In genomic region chr3:127088511-127089430, GRCh38 we compare ENCODE assay signal across 10 cellular contexts.
"Had no signal": no experiment of that assay in that cellular context is flagged by ENCODE, and none has a peak within 500 bp of the region (broad histone marks: within the 10 kb centered on the region; RNA-seq: fewer than 3 reads in every experiment).

No MANE protein-coding gene starts in this region.

- H3K27ac Mint-ChIP-seq: activated CD4-positive, alpha-beta T cell treated with anti-CD3 and anti-CD28 coated beads, Interleukin-2, amount 10 ng/mL, durations not matched to agents 24 days and 14 days; immature natural killer cell had no signal

- DNase-seq: activated CD4-positive, alpha-beta T cell treated with anti-CD3 and anti-CD28 coated beads, Interleukin-2, amount 10 ng/mL, durations not matched to agents 24 days and 14 days; activated naive CD4-positive, alpha-beta T cell treated with anti-CD3 and anti-CD28 coated beads, Interleukin-2, amount 50 U/mL, for 16 hours; cerebellar nuclear complex; dermis blood vessel endothelial cell; erythroblast; immature natural killer cell; mesenchymal stem cell; WERI-Rb-1 had no signal

- H3K9me3 Mint-ChIP-seq: activated CD4-positive, alpha-beta T cell treated with anti-CD3 and anti-CD28 coated beads, Interleukin-2, amount 10 ng/mL, durations not matched to agents 24 days and 14 days; immature natural killer cell had no signal

- H3K4me1 Mint-ChIP-seq: activated CD4-positive, alpha-beta T cell treated with anti-CD3 and anti-CD28 coated beads, Interleukin-2, amount 10 ng/mL, durations not matched to agents 24 days and 14 days; immature natural killer cell had no signal

- H3K27me3 Mint-ChIP-seq: activated CD4-positive, alpha-beta T cell treated with anti-CD3 and anti-CD28 coated beads, Interleukin-2, amount 10 ng/mL, durations not matched to agents 24 days and 14 days had no signal

- ATAC-seq: left lobe of liver had no signal

- H3K36me3 Mint-ChIP-seq: immature natural killer cell had no signal

- H3K4me3 Mint-ChIP-seq: activated CD4-positive, alpha-beta T cell treated with anti-CD3 and anti-CD28 coated beads, Interleukin-2, amount 10 ng/mL, durations not matched to agents 24 days and 14 days; immature natural killer cell; nephron had no signal
